8 cellular contexts compared by ENCODE assay signal in the genomic region with DNA sequence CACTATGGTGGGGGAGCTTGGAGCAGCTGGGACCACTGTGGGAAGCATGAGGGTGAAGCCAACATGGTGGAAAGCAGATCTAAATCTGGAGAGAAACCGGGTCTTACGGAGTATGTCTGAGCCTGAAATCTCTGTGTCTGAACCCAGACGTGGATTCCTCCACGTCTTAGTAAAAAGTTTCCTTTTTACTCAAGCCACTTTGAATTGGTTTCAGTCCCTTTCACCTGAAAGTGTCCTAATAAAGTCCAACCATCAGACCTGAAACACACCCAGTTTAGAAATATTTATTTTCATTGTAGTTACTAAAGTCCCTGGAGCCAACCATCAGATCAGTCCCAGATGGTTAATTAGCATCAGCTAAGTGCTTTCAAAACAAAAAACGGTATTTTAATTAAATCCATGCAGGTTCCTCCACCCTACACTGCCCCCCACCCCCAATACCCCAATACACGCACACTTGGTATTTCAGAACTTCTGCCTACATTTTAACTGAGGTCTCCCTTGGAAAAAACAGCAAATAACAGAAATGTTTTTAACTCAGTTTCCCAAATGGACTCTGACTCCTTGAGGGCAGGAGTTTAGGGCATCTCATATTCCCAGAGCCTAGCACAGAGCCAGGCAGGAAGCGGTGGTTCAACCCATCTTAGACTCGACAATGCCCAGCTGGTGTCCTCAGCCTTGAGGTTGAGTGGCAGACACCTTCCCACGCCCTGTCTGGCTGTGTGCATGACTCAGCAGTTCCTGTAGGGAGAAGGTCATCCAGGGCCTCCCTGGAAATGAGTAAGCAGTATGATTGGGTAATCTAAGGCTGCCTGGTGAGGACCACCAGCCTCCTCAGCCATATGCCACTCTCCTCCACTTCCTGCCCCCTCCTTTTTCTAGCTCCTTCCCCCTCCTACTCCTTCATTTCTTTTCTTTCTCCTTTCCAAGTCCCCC.
A peak's percentile ranks its signal among the peaks of the same experiment; 100 is the strongest.
DNase-seq lines count a peak whose midpoint lies in the region; ATAC-seq, FAIRE-seq and TF ChIP-seq lines count a peak whose summit lies in the region.

No MANE protein-coding gene starts in this region.

- TF ChIP-seq CTCF in GM12878 (IDR thresholded peaks at IDR 0.05 in 2 of 3, conservative IDR thresholded peaks at IDR 0.05 in 1 of 3; ENCODE audit: control insufficient read depth in 2 of 3, extremely low read depth in 1 of 3, insufficient read depth in 1 of 3, low read depth in 3 of 3, low read length in 3 of 3) (no peak), natural killer cell (IDR thresholded peaks at IDR 0.05) (no peak)

- H3K4me3 ChIP-seq in GM12878, result no peak overlapping the region

- no peaks in the 10 kb centered on the region for H4K20me1 ChIP-seq in GM12878 (ENCODE audit: control insufficient read depth, insufficient read depth)

- peak; percentile 67 for DNase-seq in activated CD4-positive, alpha-beta T cell treated with anti-CD3 and anti-CD28 coated beads for 48 hours
- no peak for DNase-seq in activated CD4-positive, alpha-beta T cell treated with anti-CD3 and anti-CD28 coated beads, Interleukin-2, amount 50 U/mL, for 1 hour
- peak; percentile 71 for DNase-seq in NCI-H2171 treated with DMSO at 0.1 percent for 48 hours (lab: John Stamatoyannopoulos, UW)
- DNase-seq in GM12878 (ENCODE audit: low read depth, low spot score), result no peak
- DNase-seq in natural killer cell, result no peak
- no peak for DNase-seq in mesenteric fat pad (ENCODE audit: low spot score)
- DNase-seq in immature natural killer cell, result no peak

- H3K4me1 Mint-ChIP-seq in natural killer cell, result no peaks in the 10 kb centered on the region
- no peaks in the 10 kb centered on the region for H3K4me1 Mint-ChIP-seq in immature natural killer cell

- intact Hi-C loops in GM12878 (cut with micrococcal nuclease; ENCODE audit: unreplicated experiment) (no loop called here), natural killer cell (cut with micrococcal nuclease) (no loop called here)

- no peak overlapping the region for H2AFZ ChIP-seq in GM12878 (ENCODE audit: control insufficient read depth, low read depth, low read length)

- H3K4me3 Mint-ChIP-seq in natural killer cell (no peak overlapping the region), immature natural killer cell (no peak overlapping the region)

- CTCF ChIA-PET in GM12878 (lab: Yijun Ruan, JAX), result interaction anchor here (0.6 to 1.5 kb wide), 2 partner anchors 50 to 939 kb away, joined by 3 read pairs; no protein-coding TSS in a partner anchor

- H3K36me3 Mint-ChIP-seq in natural killer cell (no peaks in the 10 kb centered on the region), immature natural killer cell (peaks cover 0 to 3% (median 0%) of the 10 kb centered on the region in 3 donors)

- in situ Hi-C loops in GM12878 (cut with MboI), result no loop called here

- H3K9me3 Mint-ChIP-seq in natural killer cell (no peaks in the 10 kb centered on the region), immature natural killer cell (no peaks in the 10 kb centered on the region)

- no TSS peak for BruUV-seq in GM12878 (replicated peaks; lab: Mats Ljungman, UMichigan)

- TF ChIP-seq RAD21 in GM12878 (IDR thresholded peaks at IDR 0.05; ENCODE audit: insufficient read depth, low read depth, low read length), result no peak

- H3K27me3 ChIP-seq in GM12878 (replicated peaks in 1 of 2; ENCODE audit: control insufficient read depth in 2 of 2, insufficient read depth in 2 of 2, low read length in 1 of 2), result no peaks in the 10 kb centered on the region; a peak in 1 of 4 replicates

- H3K27me3 Mint-ChIP-seq in natural killer cell (ENCODE audit: low read depth in 2 of 2), result peaks cover 18 to 43% of the 10 kb centered on the region in 2 donors
- peaks cover 2 to 9% (median 8%) of the 10 kb centered on the region in 3 donors for H3K27me3 Mint-ChIP-seq in immature natural killer cell (ENCODE audit: low read depth in 3 of 3)

- POLR2A ChIA-PET in GM12878 (lab: Charles Lee), result no interaction called here

- no peak overlapping the region for H3K27ac ChIP-seq in GM12878 (ENCODE audit: control insufficient read depth, insufficient read depth)

- 26% methylated on average over 9 of the region's 9 CpGs for WGBS in GM12878 (ENCODE audit: insufficient coverage, insufficient replicate concordance, low lambda C conversion rate, missing lambda C conversion rate)

- ATAC-seq in GM12878, result no peak
- ATAC-seq in natural killer cell, result peak in 2 of 3 donors; percentile 18 to 43
- no peak for ATAC-seq in HG03439 (IDR thresholded peaks at IDR 0.05; ENCODE audit: unreplicated experiment)

- H3K9me3 ChIP-seq in GM12878 (replicated peaks; ENCODE audit: control insufficient read depth, insufficient read depth, low read length), result no peaks in the 10 kb centered on the region; the same call in 2 of the 3 replicates

- H3K27ac Mint-ChIP-seq in natural killer cell (no peak overlapping the region), immature natural killer cell (no peak overlapping the region)

- H3K79me2 ChIP-seq in GM12878 (ENCODE audit: control insufficient read depth, insufficient read depth, low read length), result no peaks in the 10 kb centered on the region

- RAD21 ChIA-PET in GM12878 (lab: Charles Lee; ENCODE audit: unreplicated experiment), result no interaction called here

- TF ChIP-seq POLR2A in GM12878 (IDR thresholded peaks at IDR 0.05; ENCODE audit: low read depth, low read length), result no peak

- no peak for TF ChIP-seq EP300 in GM12878 (IDR thresholded peaks at IDR 0.05; ENCODE audit: borderline replicate concordance in 1 of 2, control insufficient read depth in 1 of 2, low read depth in 2 of 2, low read length in 2 of 2)

- H3K9ac ChIP-seq in GM12878 (ENCODE audit: control insufficient read depth, insufficient read depth, low read length), result no peak overlapping the region

- no peak for FAIRE-seq in GM12878 (lab: Jason Lieb, UNC)

- no peaks in the 10 kb centered on the region for H3K36me3 ChIP-seq in GM12878 (ENCODE audit: control insufficient read depth in 2 of 2, insufficient read depth in 2 of 2, low read length in 1 of 2)

- SMC1A ChIA-PET in GM12878 (lab: Charles Lee; ENCODE audit: uncharacterized antibody, unreplicated experiment), result no interaction called here

- peaks cover 5% of the 10 kb centered on the region; the same call in 1 of the 2 replicates for H3K4me1 ChIP-seq in GM12878 (ENCODE audit: control insufficient read depth, insufficient read depth, low read length)

- H3K4me2 ChIP-seq in GM12878 (ENCODE audit: control insufficient read depth, insufficient read depth), result no peak overlapping the region

TF ChIP-seq in GM12878, 131 proteins besides CTCF, POLR2A, EP300 and RAD21 (continues in another document):
- peak; percentile 67 for TF ChIP-seq BACH1 (IDR thresholded peaks at IDR 0.05; ENCODE audit: borderline replicate concordance)
- no peak for TF ChIP-seq GABPA (IDR thresholded peaks at IDR 0.05; ENCODE audit: low read depth)
- no peak for TF ChIP-seq KDM1A (IDR thresholded peaks at IDR 0.05; ENCODE audit: borderline replicate concordance)
- TF ChIP-seq, protein P1, sequence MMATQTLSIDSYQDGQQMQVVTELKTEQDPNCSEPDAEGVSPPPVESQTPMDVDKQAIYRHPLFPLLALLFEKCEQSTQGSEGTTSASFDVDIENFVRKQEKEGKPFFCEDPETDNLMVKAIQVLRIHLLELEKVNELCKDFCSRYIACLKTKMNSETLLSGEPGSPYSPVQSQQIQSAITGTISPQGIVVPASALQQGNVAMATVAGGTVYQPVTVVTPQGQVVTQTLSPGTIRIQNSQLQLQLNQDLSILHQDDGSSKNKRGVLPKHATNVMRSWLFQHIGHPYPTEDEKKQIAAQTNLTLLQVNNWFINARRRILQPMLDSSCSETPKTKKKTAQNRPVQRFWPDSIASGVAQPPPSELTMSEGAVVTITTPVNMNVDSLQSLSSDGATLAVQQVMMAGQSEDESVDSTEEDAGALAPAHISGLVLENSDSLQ (IDR thresholded peaks at IDR 0.05), result peak; percentile 31; the same call in 1 of the 2 replicates
- no peak for TF ChIP-seq PML (IDR thresholded peaks at IDR 0.05; ENCODE audit: low read length)
- TF ChIP-seq HCFC1 (IDR thresholded peaks at IDR 0.05; ENCODE audit: low read length), result no peak
- TF ChIP-seq, protein P2, sequence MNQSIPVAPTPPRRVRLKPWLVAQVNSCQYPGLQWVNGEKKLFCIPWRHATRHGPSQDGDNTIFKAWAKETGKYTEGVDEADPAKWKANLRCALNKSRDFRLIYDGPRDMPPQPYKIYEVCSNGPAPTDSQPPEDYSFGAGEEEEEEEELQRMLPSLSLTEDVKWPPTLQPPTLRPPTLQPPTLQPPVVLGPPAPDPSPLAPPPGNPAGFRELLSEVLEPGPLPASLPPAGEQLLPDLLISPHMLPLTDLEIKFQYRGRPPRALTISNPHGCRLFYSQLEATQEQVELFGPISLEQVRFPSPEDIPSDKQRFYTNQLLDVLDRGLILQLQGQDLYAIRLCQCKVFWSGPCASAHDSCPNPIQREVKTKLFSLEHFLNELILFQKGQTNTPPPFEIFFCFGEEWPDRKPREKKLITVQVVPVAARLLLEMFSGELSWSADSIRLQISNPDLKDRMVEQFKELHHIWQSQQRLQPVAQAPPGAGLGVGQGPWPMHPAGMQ (IDR thresholded peaks at IDR 0.05; ENCODE audit: borderline replicate concordance), result no peak
- TF ChIP-seq HDAC2 (IDR thresholded peaks at IDR 0.05), result no peak
- TF ChIP-seq, protein P3, sequence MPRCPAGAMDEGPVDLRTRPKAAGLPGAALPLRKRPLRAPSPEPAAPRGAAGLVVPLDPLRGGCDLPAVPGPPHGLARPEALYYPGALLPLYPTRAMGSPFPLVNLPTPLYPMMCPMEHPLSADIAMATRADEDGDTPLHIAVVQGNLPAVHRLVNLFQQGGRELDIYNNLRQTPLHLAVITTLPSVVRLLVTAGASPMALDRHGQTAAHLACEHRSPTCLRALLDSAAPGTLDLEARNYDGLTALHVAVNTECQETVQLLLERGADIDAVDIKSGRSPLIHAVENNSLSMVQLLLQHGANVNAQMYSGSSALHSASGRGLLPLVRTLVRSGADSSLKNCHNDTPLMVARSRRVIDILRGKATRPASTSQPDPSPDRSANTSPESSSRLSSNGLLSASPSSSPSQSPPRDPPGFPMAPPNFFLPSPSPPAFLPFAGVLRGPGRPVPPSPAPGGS (IDR thresholded peaks at IDR 0.05; ENCODE audit: borderline replicate concordance, insufficient read depth, low read depth, low read length, poor library complexity, severe bottlenecking), result no peak
- TF ChIP-seq RUNX3 (IDR thresholded peaks at IDR 0.05; ENCODE audit: low read length), result 0 out of 2 replicates have a peak, but pooled peaks have one; percentile 3
- no peak for TF ChIP-seq NBN (IDR thresholded peaks at IDR 0.05)

Comparison
In these comparisons a context has a peak if more than half of its experiments do, and no peak if none do; other contexts are left out.
1. DNase-seq: peak in activated CD4-positive, alpha-beta T cell treated with anti-CD3 and anti-CD28 coated beads for 48 hours (single experiment) and NCI-H2171 treated with DMSO at 0.1 percent for 48 hours (single experiment); none in activated CD4-positive, alpha-beta T cell treated with anti-CD3 and anti-CD28 coated beads, Interleukin-2, amount 50 U/mL, for 1 hour (single experiment), GM12878 (single experiment), natural killer cell (single experiment), mesenteric fat pad (single experiment) and immature natural killer cell (0 of 3).
2. ATAC-seq: peak in natural killer cell (2 of 3); none in GM12878 (single experiment) and HG03439 (single experiment).